Comparison of ENCODE assay signal across 26 cellular contexts in the genomic region with DNA sequence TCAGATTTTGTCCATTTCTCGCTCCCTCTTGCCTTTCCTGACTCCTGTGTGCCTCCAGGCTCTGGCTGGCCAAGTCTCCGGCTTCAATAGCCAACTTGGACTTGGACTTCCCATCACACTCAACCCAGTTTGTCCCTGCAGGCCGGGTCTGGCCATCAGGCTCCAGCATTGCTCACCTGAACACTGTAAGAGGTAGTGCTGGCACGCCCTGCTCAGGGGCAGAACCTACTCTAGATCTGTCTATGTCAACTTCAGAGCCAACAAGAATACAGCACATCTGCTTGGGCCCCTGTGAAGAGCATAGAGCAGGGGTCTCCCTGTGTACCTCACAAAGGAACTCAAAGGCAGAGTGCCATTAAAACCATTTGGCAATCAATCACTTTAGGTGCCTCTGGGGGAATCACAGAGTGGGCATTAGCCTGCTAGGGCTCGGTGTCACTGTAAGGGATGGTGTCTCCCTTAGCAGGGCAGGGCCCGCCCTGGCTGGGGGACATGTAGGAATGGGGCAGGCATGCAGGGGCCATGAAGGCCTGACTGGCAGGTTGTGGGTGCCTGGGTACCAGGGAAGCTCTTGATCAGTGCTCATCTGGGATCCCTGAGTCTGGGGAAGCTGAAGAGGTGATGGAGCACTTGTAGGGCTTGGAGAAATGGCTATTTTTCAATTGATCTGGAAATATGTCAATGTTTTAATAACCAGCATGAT.
"Had no signal": no experiment of that assay in that cellular context is flagged by ENCODE, and none has a peak within 500 bp of the region (broad histone marks: within the 10 kb centered on the region; RNA-seq: fewer than 3 reads in every experiment).

No MANE protein-coding gene starts in this region.

- H3K9me3 Mint-ChIP-seq: stimulated activated memory B cell treated with anti-CD40 and anti-IgM and Interleukin-4, amounts not matched to agents 10 μg/mL and 1 μg/mL and 100 μg/mL, for 72 hours; stimulated activated naive B cell treated with anti-CD40 and anti-IgM and Interleukin-4, amounts not matched to agents 10 μg/mL and 1 μg/mL and 100 μg/mL, for 72 hours; stimulated activated naive CD8-positive, alpha-beta T cell treated with anti-CD3 and anti-CD28 coated beads, Interleukin-15, amount 100 ng/mL, for 72 hours; stimulated activated naive CD8-positive, alpha-beta T cell treated with anti-CD3 and anti-CD28 coated beads, Interleukin-15, Interleukin-2, amounts not matched to agents 100 ng/mL and 50 ng/mL, for 24 hours; type B pancreatic cell had no signal

- H3K27ac ChIP-seq: stomach, suprapubic skin, testis, thoracic aorta, thyroid gland, tibial artery, tibial nerve, transverse colon, upper lobe of left lung, upper lobe of right lung, uterus, vagina had no signal

- H3K27me3 ChIP-seq: stomach, suprapubic skin, testis, thyroid gland, tibial artery, tibial nerve, transverse colon, upper lobe of left lung, upper lobe of right lung, uterus, vagina had no signal

- H3K36me3 ChIP-seq: stomach, suprapubic skin, thoracic aorta, thyroid gland, tibial artery, tibial nerve, transverse colon, upper lobe of left lung, upper lobe of right lung, uterus, vagina had no signal

- H3K4me1 ChIP-seq: suprapubic skin, testis, tibial artery, tibial nerve, transverse colon, upper lobe of right lung, uterus, vagina had no signal

- H3K4me3 ChIP-seq: stomach, suprapubic skin, testis, thoracic aorta, thyroid gland, tibial artery, tibial nerve, transverse colon, upper lobe of left lung, upper lobe of right lung, uterus, vagina had no signal

- DNase-seq: stimulated activated CD4-positive, alpha-beta T cell treated with anti-CD3 and anti-CD28 coated beads, Interleukin-2, amount 100 ng/mL, for 48 hours; stimulated activated CD4-positive, alpha-beta T cell treated with anti-CD3 and anti-CD28 coated beads, Interleukin-4, amount 100 ng/mL, for 1 hour; stimulated activated CD4-positive, alpha-beta T cell treated with anti-CD3 and anti-CD28 coated beads, Interleukin-4, amount 100 ng/mL, for 24 hours; stimulated activated CD4-positive, alpha-beta T cell treated with anti-CD3 and anti-CD28 coated beads, Interleukin-4, amount 100 ng/mL, for 4 hours; stimulated activated CD8-positive, alpha-beta memory T cell treated with anti-CD3 and anti-CD28 coated beads, Interleukin-4, amount 100 ng/mL, for 48 hours; stimulated activated naive B cell treated with anti-CD40 and anti-IgM and Interleukin-4, amounts not matched to agents 10 μg/mL and 1 μg/mL and 100 μg/mL, for 72 hours; stimulated activated naive CD4-positive, alpha-beta T cell; stimulated activated naive CD4-positive, alpha-beta T cell treated with Interleukin-2 at 50 U/mL for 16 hours; stimulated activated naive CD8-positive, alpha-beta T cell treated with anti-CD3 and anti-CD28 coated beads, Interleukin-15, amount 100 ng/mL, for 72 hours; stimulated activated naive CD8-positive, alpha-beta T cell treated with anti-CD3 and anti-CD28 coated beads, Interleukin-15, Interleukin-2, amounts not matched to agents 100 U/mL and 50 U/mL, for 24 hours; stomach; substantia nigra; testis; thyroid gland; tibial artery; transverse colon; upper lobe of right lung; uterus had no signal

- H3K4me1 Mint-ChIP-seq: stimulated activated memory B cell treated with anti-CD40 and anti-IgM and Interleukin-4, amounts not matched to agents 10 μg/mL and 1 μg/mL and 100 μg/mL, for 72 hours; stimulated activated naive B cell treated with anti-CD40 and anti-IgM and Interleukin-4, amounts not matched to agents 10 μg/mL and 1 μg/mL and 100 μg/mL, for 72 hours; stimulated activated naive CD8-positive, alpha-beta T cell treated with anti-CD3 and anti-CD28 coated beads, Interleukin-15, amount 100 ng/mL, for 72 hours had no signal

- H3K27me3 Mint-ChIP-seq: stimulated activated naive B cell treated with anti-CD40 and anti-IgM and Interleukin-4, amounts not matched to agents 10 μg/mL and 1 μg/mL and 100 μg/mL, for 72 hours; stimulated activated naive CD8-positive, alpha-beta T cell treated with anti-CD3 and anti-CD28 coated beads, Interleukin-15, amount 100 ng/mL, for 72 hours; stimulated activated naive CD8-positive, alpha-beta T cell treated with anti-CD3 and anti-CD28 coated beads, Interleukin-15, Interleukin-2, amounts not matched to agents 100 ng/mL and 50 ng/mL, for 24 hours; type B pancreatic cell had no signal

- H3K36me3 Mint-ChIP-seq: stimulated activated memory B cell treated with anti-CD40 and anti-IgM and Interleukin-4, amounts not matched to agents 10 μg/mL and 1 μg/mL and 100 μg/mL, for 72 hours; stimulated activated naive B cell treated with anti-CD40 and anti-IgM and Interleukin-4, amounts not matched to agents 10 μg/mL and 1 μg/mL and 100 μg/mL, for 72 hours; type B pancreatic cell had no signal

- H3K9me3 ChIP-seq: stomach, suprapubic skin, testis, thoracic aorta, thyroid gland, tibial artery, tibial nerve, transverse colon, upper lobe of left lung, upper lobe of right lung, uterus, vagina had no signal

- H3K4me3 Mint-ChIP-seq: stimulated activated memory B cell treated with anti-CD40 and anti-IgM and Interleukin-4, amounts not matched to agents 10 μg/mL and 1 μg/mL and 100 μg/mL, for 72 hours; stimulated activated naive B cell treated with anti-CD40 and anti-IgM and Interleukin-4, amounts not matched to agents 10 μg/mL and 1 μg/mL and 100 μg/mL, for 72 hours; stimulated activated naive CD8-positive, alpha-beta T cell treated with anti-CD3 and anti-CD28 coated beads, Interleukin-15, amount 100 ng/mL, for 72 hours; stimulated activated naive CD8-positive, alpha-beta T cell treated with anti-CD3 and anti-CD28 coated beads, Interleukin-15, Interleukin-2, amounts not matched to agents 100 ng/mL and 50 ng/mL, for 24 hours; type B pancreatic cell had no signal

- ATAC-seq: stimulated activated memory B cell treated with anti-CD40 and anti-IgM and Interleukin-4, amounts not matched to agents 10 μg/mL and 1 μg/mL and 100 μg/mL, for 72 hours; stimulated activated naive B cell treated with anti-CD40 and anti-IgM and Interleukin-4, amounts not matched to agents 10 μg/mL and 1 μg/mL and 100 μg/mL, for 72 hours; stimulated activated naive CD8-positive, alpha-beta T cell treated with anti-CD3 and anti-CD28 coated beads, Interleukin-15, amount 100 ng/mL, for 72 hours; stimulated activated naive CD8-positive, alpha-beta T cell treated with anti-CD3 and anti-CD28 coated beads, Interleukin-15, Interleukin-2, amounts not matched to agents 100 U/mL and 50 U/mL, for 24 hours; upper lobe of right lung had no signal

- H3K27ac Mint-ChIP-seq: stimulated activated memory B cell treated with anti-CD40 and anti-IgM and Interleukin-4, amounts not matched to agents 10 μg/mL and 1 μg/mL and 100 μg/mL, for 72 hours; stimulated activated naive B cell treated with anti-CD40 and anti-IgM and Interleukin-4, amounts not matched to agents 10 μg/mL and 1 μg/mL and 100 μg/mL, for 72 hours; stimulated activated naive CD8-positive, alpha-beta T cell treated with anti-CD3 and anti-CD28 coated beads, Interleukin-15, amount 100 ng/mL, for 72 hours; stimulated activated naive CD8-positive, alpha-beta T cell treated with anti-CD3 and anti-CD28 coated beads, Interleukin-15, Interleukin-2, amounts not matched to agents 100 ng/mL and 50 ng/mL, for 24 hours; type B pancreatic cell had no signal
